Comparison of ENCODE assay signal across 5 cellular contexts in genomic region chr16:70198666-70199065, GRCh38. TPM values are rescaled to one million over a fixed set of nuclear protein-coding genes. Genes with fewer than 3 reads are reported as not detected.
"Had no signal": no experiment of that assay in that cellular context is flagged by ENCODE, and none has a peak within 500 bp of the region (broad histone marks: within the 10 kb centered on the region; RNA-seq: fewer than 3 reads in every experiment).

No MANE protein-coding gene starts in this region.

RNA-seq across cellular contexts. Expression of gene CLEC18C, which starts 25.1 kb away (rescaled TPM):
- total RNA-seq: hepatocyte, upper lobe of right lung had no signal
- polyA plus RNA-seq: cardiac muscle cell; hepatocyte; keratinocyte; naive thymus-derived CD8-positive, alpha-beta T cell had no signal
